ENCODE assay signal across 19 cellular contexts in genomic region chr10:75117996-75118395, GRCh38.
DNase-seq lines count a peak whose midpoint lies in the region; ATAC-seq, FAIRE-seq and TF ChIP-seq lines count a peak whose summit lies in the region.
"Had no signal": no experiment of that assay in that cellular context is flagged by ENCODE, and none has a peak within 500 bp of the region (broad histone marks: within the 10 kb centered on the region; RNA-seq: fewer than 3 reads in every experiment).

No MANE protein-coding gene starts in this region.

- peaks cover 3% of the 10 kb centered on the region for H3K36me3 Mint-ChIP-seq in nephron (ENCODE audit: low read depth)

- DNase-seq in AG08396 (ENCODE audit: low spot score) (peak; percentile 22), DMS79 (lab: John Stamatoyannopoulos, UW) (no peak), NCI-H524 (lab: John Stamatoyannopoulos, UW) (no peak), HPDE6-E6E7 (ENCODE audit: extremely low spot score) (no peak)
- DNase-seq: activated naive CD8-positive, alpha-beta T cell treated with anti-CD3 and anti-CD28 coated beads, Interleukin-2, amount 10 ng/mL, durations not matched to agents 7 days and 5 days; DMS 273 treated with DMSO at 0.1 percent for 48 hours; GOT3; hypothalamus; left colon; MM.1S; NCI-H2029 treated with DMSO at 0.1 percent for 48 hours; stimulated activated CD4-positive, alpha-beta T cell treated with anti-CD3 and anti-CD28 coated beads, Interleukin-2, amount 100 ng/mL, for 24 hours; SW 1271; transverse colon had no signal

- H3K4me3 ChIP-seq in HEK293 (ENCODE audit: low read depth, low read length) = no peak overlapping the region
- H3K4me3 ChIP-seq: transverse colon had no signal

- no peaks in the 10 kb centered on the region for H3K27me3 Mint-ChIP-seq in nephron (ENCODE audit: low read depth)
- H3K27me3 Mint-ChIP-seq: activated naive CD8-positive, alpha-beta T cell treated with anti-CD3 and anti-CD28 coated beads, Interleukin-2, amount 10 ng/mL, durations not matched to agents 7 days and 5 days; B cell had no signal

- TF ChIP-seq CTCF in HEK293 (tag by site-specific recombination; IDR thresholded peaks at IDR 0.05) (no peak), nephron (IDR thresholded peaks at IDR 0.05; ENCODE audit: unreplicated experiment in 3 of 3) (no peak)

- FAIRE-seq in endometrium (lab: Jason Lieb, UNC) = peak; percentile 84

- no peak for ATAC-seq in GM21381 (IDR thresholded peaks at IDR 0.05; ENCODE audit: unreplicated experiment)

- no peak overlapping the region for H3K4me3 Mint-ChIP-seq in nephron
- H3K4me3 Mint-ChIP-seq: activated naive CD8-positive, alpha-beta T cell treated with anti-CD3 and anti-CD28 coated beads, Interleukin-2, amount 10 ng/mL, durations not matched to agents 7 days and 5 days; B cell had no signal

- H3K27ac Mint-ChIP-seq in nephron = peak overlapping the region; percentile 8 to 66 (median 36)
- H3K27ac Mint-ChIP-seq: activated naive CD8-positive, alpha-beta T cell treated with anti-CD3 and anti-CD28 coated beads, Interleukin-2, amount 10 ng/mL, durations not matched to agents 7 days and 5 days; B cell had no signal

- no peaks in the 10 kb centered on the region for H3K9me3 Mint-ChIP-seq in nephron
- H3K9me3 Mint-ChIP-seq: activated naive CD8-positive, alpha-beta T cell treated with anti-CD3 and anti-CD28 coated beads, Interleukin-2, amount 10 ng/mL, durations not matched to agents 7 days and 5 days had no signal

- peaks cover 25% of the 10 kb centered on the region for H3K4me1 Mint-ChIP-seq in nephron

- no peak overlapping the region for H3K27ac ChIP-seq in HEK293 (ENCODE audit: extremely low read depth, low read depth, low read length)

- CTCF ChIA-PET in HEK293 (lab: Yijun Ruan, JAX) = interaction anchor here (0.6 kb wide), 1 partner anchor 42 kb away, joined by 3 read pairs; no protein-coding TSS in a partner anchor

- H3K4me1 ChIP-seq in HEK293 (ENCODE audit: control insufficient read depth, insufficient read depth, low read length) = peaks cover 21% of the 10 kb centered on the region

- H3K9me3 ChIP-seq in HEK293 (ENCODE audit: control insufficient read depth, insufficient read depth, low read depth, low read length) = no peaks in the 10 kb centered on the region
- H3K9me3 ChIP-seq: transverse colon had no signal

- POLR2A ChIA-PET in HEK293 (lab: Yijun Ruan, JAX) = no interaction called here

- H3K36me3 ChIP-seq in HEK293 (ENCODE audit: control insufficient read depth in 2 of 2, insufficient read depth in 1 of 2, low read length in 2 of 2) = no peaks in the 10 kb centered on the region; a peak in 1 of 3 replicates
- H3K36me3 ChIP-seq: transverse colon had no signal

TF ChIP-seq in HEK293, 187 proteins besides CTCF, POLR2A, EP300 and RAD21 (continues in another document):
- TF ChIP-seq OSR2 (tag by site-specific recombination; IDR thresholded peaks at IDR 0.05) (no peak), HOXC10 (CRISPR knock-in tag; IDR thresholded peaks at IDR 0.05) (no peak), ZNF843 (tag by site-specific recombination; IDR thresholded peaks at IDR 0.05) (no peak), ZNF362 (tag by site-specific recombination; IDR thresholded peaks at IDR 0.05) (no peak), ZNF274 (IDR thresholded peaks at IDR 0.05; ENCODE audit: low read length) (no peak), ZNF274 (tag by site-specific recombination; IDR thresholded peaks at IDR 0.05; ENCODE audit: borderline replicate concordance) (no peak), ZNF555 (tag by site-specific recombination; conservative IDR thresholded peaks at IDR 0.05) (no peak), ZNF449 (tag by site-specific recombination; IDR thresholded peaks at IDR 0.05) (no peak), ZNF214 (tag by site-specific recombination; IDR thresholded peaks at IDR 0.05; ENCODE audit: borderline replicate concordance) (no peak), ZNF549 (tag by site-specific recombination; IDR thresholded peaks at IDR 0.05) (peak; percentile 86), ZNF2 (tag by site-specific recombination; IDR thresholded peaks at IDR 0.05) (no peak), PRDM6 (tag by site-specific recombination; IDR thresholded peaks at IDR 0.05) (peak; percentile 82), PRDM4 (tag by site-specific recombination; IDR thresholded peaks at IDR 0.05) (peak; percentile 38; the same call in 1 of the 2 replicates), ZBTB11 (tag by site-specific recombination; conservative IDR thresholded peaks at IDR 0.05; ENCODE audit: low read depth) (no peak), ZNF654 (tag by site-specific recombination; IDR thresholded peaks at IDR 0.05; ENCODE audit: low read depth) (no peak), ZNF560 (tag by site-specific recombination; IDR thresholded peaks at IDR 0.05; ENCODE audit: borderline replicate concordance) (no peak), ZNF394 (tag by site-specific recombination; IDR thresholded peaks at IDR 0.05; ENCODE audit: borderline replicate concordance) (no peak)
